33 cellular contexts compared by ENCODE assay signal in genomic region chr11:29373725-29374124, GRCh38.
"Had no signal": no experiment of that assay in that cellular context is flagged by ENCODE, and none has a peak within 500 bp of the region (broad histone marks: within the 10 kb centered on the region; RNA-seq: fewer than 3 reads in every experiment).

No MANE protein-coding gene starts in this region.

- DNase-seq: Karpas-422, MG63, MM.1S, MV-4-11, NCI-H1048, NCI-H1092, NCI-H1092 treated with DMSO at 0.1 percent for 48 hours, NCI-H1105, NCI-H1105 treated with DMSO at 0.1 percent for 48 hours, NCI-H1417, NCI-H1417 treated with DMSO at 0.1 percent for 48 hours, NCI-H1436, NCI-H1436 treated with DMSO at 0.1 percent for 48 hours, NCI-H146, NCI-H1694, NCI-H1694 treated with DMSO at 0.1 percent for 48 hours, NCI-H187, NCI-H187 treated with DMSO at 0.1 percent for 48 hours, NCI-H1930, NCI-H2029, NCI-H2029 treated with DMSO at 0.1 percent for 48 hours, NCI-H2081, NCI-H2081 treated with DMSO at 0.1 percent for 48 hours, NCI-H2107, NCI-H2171, NCI-H2171 treated with DMSO at 0.1 percent for 48 hours, NCI-H2227 treated with DMSO at 0.1 percent for 48 hours, NCI-H226, NCI-H345, NCI-H446, NCI-H446 treated with DMSO at 0.1 percent for 48 hours, NCI-H510A, NCI-H510A treated with DMSO at 0.1 percent for 48 hours had no signal

- H3K27me3 ChIP-seq: MG63 had no signal

- H3K36me3 ChIP-seq: MG63 had no signal

- H3K4me3 ChIP-seq: MG63 had no signal
